In the genomic region with DNA sequence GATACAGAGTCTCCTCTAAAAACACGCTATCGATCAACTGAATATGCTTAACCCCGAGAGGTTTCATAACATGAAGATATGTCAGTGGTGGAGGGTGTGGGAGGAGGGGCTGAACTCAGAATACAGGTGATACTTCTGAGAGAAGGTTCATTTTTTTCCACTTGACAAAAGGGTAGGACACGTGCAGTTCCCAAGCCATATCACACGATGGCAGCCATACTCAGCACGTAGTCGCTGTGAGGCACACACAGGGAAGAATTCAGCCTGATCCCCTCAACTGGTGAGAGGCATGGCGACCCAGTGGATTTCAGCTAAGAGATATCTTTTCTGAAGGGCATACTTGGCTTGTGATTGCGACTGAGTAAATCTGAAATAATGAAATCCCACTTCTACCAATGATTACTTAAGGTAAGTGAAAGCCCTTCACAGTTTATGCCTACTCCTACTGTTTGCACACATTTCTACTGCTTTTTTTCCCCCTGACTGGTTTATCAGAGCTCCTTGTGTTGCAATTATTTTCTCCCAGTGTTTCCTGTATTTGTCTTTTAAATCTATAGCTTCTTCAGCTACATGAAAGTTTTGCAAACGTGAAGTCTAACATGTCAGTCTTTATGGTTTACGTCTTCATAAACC, we compare ENCODE assay signal across 8 cellular contexts.
DNase-seq lines count a peak whose midpoint lies in the region; ATAC-seq, FAIRE-seq and TF ChIP-seq lines count a peak whose summit lies in the region.

No MANE protein-coding gene starts in this region.

- H3K27me3 ChIP-seq in GM12878 (replicated peaks in 1 of 2; ENCODE audit: control insufficient read depth in 2 of 2, insufficient read depth in 2 of 2, low read length in 1 of 2) (peaks cover 0 to 3% of the 10 kb centered on the region in 2 experiments; a peak in 2 of 4 replicates), HepG2 (ENCODE audit: control insufficient read depth in 1 of 2, insufficient read depth in 2 of 2, low read length in 2 of 2) (peaks cover 0 to 1% of the 10 kb centered on the region in 2 experiments; a peak in 1 of 5 replicates), MG63 (no peaks in the 10 kb centered on the region)

- H3K79me2 ChIP-seq in GM12878 (ENCODE audit: control insufficient read depth, insufficient read depth, low read length) (no peaks in the 10 kb centered on the region), HepG2 (ENCODE audit: insufficient read depth, low read length) (no peaks in the 10 kb centered on the region)

- in situ Hi-C loops in GM12878 (cut with MboI) (loop anchor here (10.0 kb wide), 1 partner anchor 390 kb away; no protein-coding TSS in a partner anchor), HepG2 (cut with HindIII; ENCODE audit: extremely low pct_ligation_motif_present, low pct_unique_long_range_greater_than_20kb) (loop anchor here (5.0 to 25.0 kb wide), 2 partner anchors 132 to 382 kb away; a partner anchor contains a TSS)

- RAD21 ChIA-PET in GM12878 (lab: Charles Lee; ENCODE audit: unreplicated experiment): interaction anchor here (1.1 to 4.1 kb wide), 5 partner anchors 17 to 229 kb away, joined by 3 to 33 read pairs (median 8); a partner anchor contains a TSS

- H3K27ac ChIP-seq in GM12878 (ENCODE audit: control insufficient read depth, insufficient read depth) (no peak overlapping the region), HepG2 (ENCODE audit: extremely low read length, insufficient read depth, low read length) (no peak overlapping the region)

- peak; percentile 34 for DNase-seq in NCI-H748 (lab: John Stamatoyannopoulos, UW; ENCODE audit: unreplicated experiment)
- no peak for DNase-seq in NCI-H748 treated with DMSO at 0.1 percent for 48 hours (lab: John Stamatoyannopoulos, UW)
- peak; percentile 31 for DNase-seq in NCI-H345 treated with DMSO at 0.1 percent for 48 hours (lab: John Stamatoyannopoulos, UW; ENCODE audit: unreplicated experiment)
- no peak for DNase-seq in GM12878 (ENCODE audit: low read depth, low spot score)
- DNase-seq in HepG2 (ENCODE audit: low spot score): peak; percentile 58
- no peak for DNase-seq in MG63

- FAIRE-seq in GM12878 (lab: Jason Lieb, UNC) (no peak), HepG2 (lab: Jason Lieb, UNC) (peak; percentile 79)

- peak; percentile 53 for ATAC-seq in HG02588 (IDR thresholded peaks at IDR 0.05; ENCODE audit: unreplicated experiment)
- peak; percentile 89 for ATAC-seq in GM12878
- ATAC-seq in HepG2: peak; percentile 100
- ATAC-seq in HG02884 (IDR thresholded peaks at IDR 0.05; ENCODE audit: unreplicated experiment): no peak

- no peaks in the 10 kb centered on the region for H4K20me1 ChIP-seq in GM12878 (ENCODE audit: control insufficient read depth, insufficient read depth)
- H4K20me1 ChIP-seq in HepG2 (ENCODE audit: insufficient read depth, low read length): no peaks in the 10 kb centered on the region

- TF ChIP-seq POLR2A in GM12878 (IDR thresholded peaks at IDR 0.05; ENCODE audit: low read depth, low read length) (no peak), HepG2 (IDR thresholded peaks at IDR 0.05; ENCODE audit: insufficient read depth in 1 of 2, low read depth in 2 of 2, low read length in 2 of 2) (no peak)

- TF ChIP-seq RAD21 in GM12878 (IDR thresholded peaks at IDR 0.05; ENCODE audit: insufficient read depth, low read depth, low read length) (peak; percentile 65), HepG2 (CRISPR knock-in tag; IDR thresholded peaks at IDR 0.05) (peak; percentile 72)

- H3K4me1 ChIP-seq in GM12878 (ENCODE audit: control insufficient read depth, insufficient read depth, low read length) (no peaks in the 10 kb centered on the region), HepG2 (ENCODE audit: insufficient read depth, low read length) (peaks cover 23% of the 10 kb centered on the region)

- 21% methylated on average over 11 of the region's 11 CpGs for WGBS in GM12878 (ENCODE audit: insufficient coverage, insufficient replicate concordance, low lambda C conversion rate, missing lambda C conversion rate)
- 4% methylated on average over 10 of the region's 11 CpGs for WGBS in HepG2 (ENCODE audit: low lambda C conversion rate)

- H3K36me3 ChIP-seq in GM12878 (ENCODE audit: control insufficient read depth in 2 of 2, insufficient read depth in 2 of 2, low read length in 1 of 2) (no peaks in the 10 kb centered on the region), HepG2 (replicated peaks in 1 of 2; ENCODE audit: control insufficient read depth in 1 of 2, insufficient read depth in 2 of 2, low read length in 2 of 2) (no peaks in the 10 kb centered on the region), MG63 (no peaks in the 10 kb centered on the region)

- POLR2A ChIA-PET in GM12878 (lab: Charles Lee): no interaction called here
- POLR2A ChIA-PET in HepG2 (lab: Yijun Ruan, JAX): interaction anchor here (1.0 to 1.2 kb wide), 2 partner anchors 10 to 132 kb away, joined by 3 to 12 read pairs; a partner anchor contains a TSS

- peak; percentile 44 to 51 (median 49); a peak in 4 of 6 replicates for TF ChIP-seq CTCF in GM12878 (IDR thresholded peaks at IDR 0.05 in 2 of 3, conservative IDR thresholded peaks at IDR 0.05 in 1 of 3; ENCODE audit: control insufficient read depth in 2 of 3, extremely low read depth in 1 of 3, insufficient read depth in 1 of 3, low read depth in 3 of 3, low read length in 3 of 3)
- TF ChIP-seq CTCF in HepG2 (CRISPR knock-in tag; IDR thresholded peaks at IDR 0.05): peak; percentile 89

- H3K9ac ChIP-seq in GM12878 (ENCODE audit: control insufficient read depth, insufficient read depth, low read length) (no peak overlapping the region), HepG2 (ENCODE audit: insufficient read depth, low read depth, low read length) (peak overlapping the region; percentile 26; the same call in 1 of the 2 replicates)

- SMC1A ChIA-PET in GM12878 (lab: Charles Lee; ENCODE audit: uncharacterized antibody, unreplicated experiment): interaction anchor here (0.6 to 4.0 kb wide), 12 partner anchors 8 to 228 kb away, joined by 3 to 30 read pairs (median 5); no protein-coding TSS in a partner anchor

- intact Hi-C loops in GM12878 (cut with micrococcal nuclease; ENCODE audit: unreplicated experiment) (loop anchor here (1.0 to 5.0 kb wide), 3 partner anchors 131 to 382 kb away; no protein-coding TSS in a partner anchor), HepG2 (cut with micrococcal nuclease; ENCODE audit: unreplicated experiment) (loop anchor here (1.0 to 2.0 kb wide), 4 partner anchors 57 to 228 kb away; no protein-coding TSS in a partner anchor)

- CTCF ChIA-PET in GM12878 (lab: Yijun Ruan, JAX) (interaction anchor here (0.6 to 11.7 kb wide), 15 partner anchors 9 to 772 kb away, joined by 3 to 153 read pairs (median 5); a partner anchor contains a TSS), HepG2 (lab: Yijun Ruan, JAX; ENCODE audit: low intra/inter-chr PET ratio, low total read pairs) (interaction anchor here (1.3 to 3.2 kb wide), 4 partner anchors 131 to 229 kb away, joined by 3 to 39 read pairs (median 16); a partner anchor contains a TSS)

- BruUV-seq in GM12878 (replicated peaks; lab: Mats Ljungman, UMichigan) (no TSS peak), HepG2 (replicated peaks; lab: Mats Ljungman, UMichigan) (no TSS peak)

- H2AFZ ChIP-seq in GM12878 (ENCODE audit: control insufficient read depth, low read depth, low read length): no peak overlapping the region
- H2AFZ ChIP-seq in HepG2 (ENCODE audit: low read length): peak overlapping the region; percentile 29

- H3K9me3 ChIP-seq in GM12878 (replicated peaks; ENCODE audit: control insufficient read depth, insufficient read depth, low read length) (no peaks in the 10 kb centered on the region), HepG2 (ENCODE audit: low read length) (no peaks in the 10 kb centered on the region), MG63 (no peaks in the 10 kb centered on the region)

- H3K4me2 ChIP-seq in GM12878 (ENCODE audit: control insufficient read depth, insufficient read depth): no peak overlapping the region
- peak overlapping the region; percentile 69 for H3K4me2 ChIP-seq in HepG2 (ENCODE audit: low read depth, low read length)

- H3K4me3 ChIP-seq in GM12878 (no peak overlapping the region), HepG2 (replicated peaks in 1 of 3; ENCODE audit: insufficient read depth in 1 of 3, low read depth in 2 of 3, low read length in 3 of 3) (peak overlapping the region in 2 of 3 experiments; percentile 13 to 20; a peak in 3 of 6 replicates), MG63 (no peak overlapping the region)

- TF ChIP-seq EP300 in GM12878 (IDR thresholded peaks at IDR 0.05; ENCODE audit: borderline replicate concordance in 1 of 2, control insufficient read depth in 1 of 2, low read depth in 2 of 2, low read length in 2 of 2) (no peak), HepG2 (IDR thresholded peaks at IDR 0.05; ENCODE audit: low read depth in 2 of 2, low read length in 2 of 2) (no peak), HepG2 (CRISPR knock-in tag; IDR thresholded peaks at IDR 0.05; ENCODE audit: borderline replicate concordance) (no peak)

TF ChIP-seq in GM12878, 131 proteins besides CTCF, POLR2A, EP300 and RAD21 (continues in another document):
- TF ChIP-seq ZZZ3 (IDR thresholded peaks at IDR 0.05; ENCODE audit: control insufficient read depth, insufficient read length, low read depth): no peak
- TF ChIP-seq BMI1 (IDR thresholded peaks at IDR 0.05; ENCODE audit: borderline replicate concordance): no peak
- peak; percentile 37; the same call in 1 of the 2 replicates for TF ChIP-seq SMC3 (IDR thresholded peaks at IDR 0.05; ENCODE audit: borderline replicate concordance, low read length)

TF ChIP-seq in HepG2, 621 proteins besides CTCF, POLR2A, EP300 and RAD21 (continues in another document):
- 0 out of 2 replicates have a peak, but pooled peaks have one; percentile 31 for TF ChIP-seq FOXA3 (CRISPR knock-in tag; IDR thresholded peaks at IDR 0.05)
- peak; percentile 90 for TF ChIP-seq SMC3 (IDR thresholded peaks at IDR 0.05; ENCODE audit: low read length)
- TF ChIP-seq ZNF747 (CRISPR knock-in tag; IDR thresholded peaks at IDR 0.05; ENCODE audit: borderline replicate concordance): no peak
- TF ChIP-seq RXRB (CRISPR knock-in tag; IDR thresholded peaks at IDR 0.05; ENCODE audit: borderline replicate concordance): 0 out of 2 replicates have a peak, but pooled peaks have one; percentile 11
- TF ChIP-seq KLF16 (CRISPR knock-in tag; IDR thresholded peaks at IDR 0.05): no peak
- TF ChIP-seq KDM2A (CRISPR knock-in tag; IDR thresholded peaks at IDR 0.05; ENCODE audit: borderline replicate concordance, low read depth): peak; percentile 35; the same call in 1 of the 2 replicates
- TF ChIP-seq ZNF550 (CRISPR knock-in tag; IDR thresholded peaks at IDR 0.05; ENCODE audit: borderline replicate concordance): no peak
- TF ChIP-seq RFXANK (CRISPR knock-in tag; IDR thresholded peaks at IDR 0.05): no peak

Comparison
In these comparisons a context has a peak if more than half of its experiments do, and no peak if none do; other contexts are left out.
1. DNase-seq: peak in NCI-H748 (single experiment), NCI-H345 treated with DMSO at 0.1 percent for 48 hours (single experiment) and HepG2 (single experiment); none in NCI-H748 treated with DMSO at 0.1 percent for 48 hours (single experiment), GM12878 (single experiment) and MG63 (single experiment).
2. H3K4me3 ChIP-seq: peak in HepG2 (2 of 3); none in GM12878 (single experiment) and MG63 (single experiment).